20 cellular contexts compared by ENCODE assay signal in genomic region chr12:108341854-108342847, GRCh38. TPM values are rescaled to one million over a fixed set of nuclear protein-coding genes. Genes with fewer than 3 reads are reported as not detected.
DNase-seq lines count a peak whose midpoint lies in the region; ATAC-seq, FAIRE-seq and TF ChIP-seq lines count a peak whose summit lies in the region.
"Had no signal": no experiment of that assay in that cellular context is flagged by ENCODE, and none has a peak within 500 bp of the region (broad histone marks: within the 10 kb centered on the region; RNA-seq: fewer than 3 reads in every experiment).

No MANE protein-coding gene starts in this region.

- no peak for ATAC-seq in activated naive CD8-positive, alpha-beta T cell treated with anti-CD3 and anti-CD28 coated beads, Interleukin-2, amount 10 ng/mL, durations not matched to agents 7 days and 5 days (ENCODE audit: low read depth)
- no peak for ATAC-seq in activated naive CD8-positive, alpha-beta T cell treated with anti-CD3 and anti-CD28 coated beads, Interleukin-2, amount 50 U/mL, for 24 hours
- ATAC-seq in GM12878 (peak; percentile 18), gastroesophageal sphincter (no peak)
- ATAC-seq: PC-3 had no signal

- no peaks in the 10 kb centered on the region for H3K79me2 ChIP-seq in GM12878 (ENCODE audit: control insufficient read depth, insufficient read depth, low read length)

- TF ChIP-seq RAD21 in GM12878 (IDR thresholded peaks at IDR 0.05; ENCODE audit: insufficient read depth, low read depth, low read length) = no peak

- CTCF ChIA-PET in GM12878 (lab: Yijun Ruan, JAX) = no interaction called here

- intact Hi-C loops in GM12878 (cut with micrococcal nuclease; ENCODE audit: unreplicated experiment) (no loop called here), testis (cut with DNase I; ENCODE audit: low total_unique reads) (no loop called here)

- H3K27me3 ChIP-seq in GM12878 (replicated peaks in 1 of 2; ENCODE audit: control insufficient read depth in 2 of 2, insufficient read depth in 2 of 2, low read length in 1 of 2) (no peaks in the 10 kb centered on the region), testis (no peaks in the 10 kb centered on the region), gastroesophageal sphincter (peaks cover 22% of the 10 kb centered on the region)
- H3K27me3 ChIP-seq: MG63 had no signal

- peaks cover 36% of the 10 kb centered on the region for H3K27me3 Mint-ChIP-seq in activated naive CD8-positive, alpha-beta T cell treated with anti-CD3 and anti-CD28 coated beads, Interleukin-2, amount 10 ng/mL, durations not matched to agents 7 days and 5 days
- peaks cover 11% of the 10 kb centered on the region for H3K27me3 Mint-ChIP-seq in activated naive CD8-positive, alpha-beta T cell treated with anti-CD3 and anti-CD28 coated beads, Interleukin-2, amount 50 U/mL, for 24 hours
- H3K27me3 Mint-ChIP-seq in nephron progenitor cell (ENCODE audit: low read depth, poor library complexity) (no peaks in the 10 kb centered on the region), HFFc6 (ENCODE audit: insufficient read depth) (no peaks in the 10 kb centered on the region)

- H3K9me3 ChIP-seq in GM12878 (replicated peaks; ENCODE audit: control insufficient read depth, insufficient read depth, low read length) (peaks cover 3% of the 10 kb centered on the region; the same call in 2 of the 3 replicates), testis (no peaks in the 10 kb centered on the region), gastroesophageal sphincter (no peaks in the 10 kb centered on the region)
- H3K9me3 ChIP-seq: MG63 had no signal

- no peak overlapping the region for H2AFZ ChIP-seq in GM12878 (ENCODE audit: control insufficient read depth, low read depth, low read length)

- H4K20me1 ChIP-seq in GM12878 (ENCODE audit: control insufficient read depth, insufficient read depth) = no peaks in the 10 kb centered on the region

- FAIRE-seq in GM12878 (lab: Jason Lieb, UNC) = no peak
- FAIRE-seq: G401.6 had no signal

- in situ Hi-C loops in GM12878 (cut with MboI) = no loop called here

- H3K36me3 Mint-ChIP-seq in activated naive CD8-positive, alpha-beta T cell treated with anti-CD3 and anti-CD28 coated beads, Interleukin-2, amount 10 ng/mL, durations not matched to agents 7 days and 5 days = no peaks in the 10 kb centered on the region
- no peaks in the 10 kb centered on the region for H3K36me3 Mint-ChIP-seq in activated naive CD8-positive, alpha-beta T cell treated with anti-CD3 and anti-CD28 coated beads, Interleukin-2, amount 50 U/mL, for 24 hours (ENCODE audit: low read depth)
- H3K36me3 Mint-ChIP-seq in nephron progenitor cell (ENCODE audit: low read depth) (no peaks in the 10 kb centered on the region), HFFc6 (ENCODE audit: low read depth) (0 out of 2 replicates have a peak, but pooled peaks cover 5% of the 10 kb centered on the region)
- H3K36me3 Mint-ChIP-seq: CD4-positive, alpha-beta memory T cell had no signal

- BruUV-seq in GM12878 (replicated peaks; lab: Mats Ljungman, UMichigan) = no TSS peak

- no peaks in the 10 kb centered on the region for H3K4me1 Mint-ChIP-seq in activated naive CD8-positive, alpha-beta T cell treated with anti-CD3 and anti-CD28 coated beads, Interleukin-2, amount 10 ng/mL, durations not matched to agents 7 days and 5 days
- peaks cover 4% of the 10 kb centered on the region for H3K4me1 Mint-ChIP-seq in activated naive CD8-positive, alpha-beta T cell treated with anti-CD3 and anti-CD28 coated beads, Interleukin-2, amount 50 U/mL, for 24 hours
- H3K4me1 Mint-ChIP-seq in nephron progenitor cell (peaks cover 66% of the 10 kb centered on the region), HFFc6 (ENCODE audit: low read depth) (no peaks in the 10 kb centered on the region)

- WGBS in GM12878 (ENCODE audit: insufficient coverage, insufficient replicate concordance, low lambda C conversion rate, missing lambda C conversion rate) = 32% methylated on average over 8 of the region's 8 CpGs
- WGBS in testis, 2 donors = 75 to 80% methylated on average over 6 to 8 of the region's 8 CpGs
- 59 to 78% methylated on average over 4 to 5 of the region's 8 CpGs for WGBS in gastroesophageal sphincter (ENCODE audit: low coverage in 1 of 2), 2 donors

- no peak overlapping the region for H3K4me2 ChIP-seq in GM12878 (ENCODE audit: control insufficient read depth, insufficient read depth)

- POLR2A ChIA-PET in activated naive CD8-positive, alpha-beta T cell treated with anti-CD3 and anti-CD28 coated beads, Interleukin-2, amount 10 ng/mL, durations not matched to agents 7 days and 5 days (lab: Charles Lee) = no interaction called here
- POLR2A ChIA-PET in GM12878 (lab: Charles Lee) = interaction anchor here (0.7 kb wide), 1 partner anchor 253 kb away, joined by 3 read pairs; no protein-coding TSS in a partner anchor

- H3K4me1 ChIP-seq in GM12878 (ENCODE audit: control insufficient read depth, insufficient read depth, low read length) (peaks cover 22% of the 10 kb centered on the region), testis (peaks cover 8% of the 10 kb centered on the region), gastroesophageal sphincter (peaks cover 0 to 10% (median 0%) of the 10 kb centered on the region in 3 donors)

- no peaks in the 10 kb centered on the region for H3K9me3 Mint-ChIP-seq in activated naive CD8-positive, alpha-beta T cell treated with anti-CD3 and anti-CD28 coated beads, Interleukin-2, amount 10 ng/mL, durations not matched to agents 7 days and 5 days
- no peaks in the 10 kb centered on the region for H3K9me3 Mint-ChIP-seq in activated naive CD8-positive, alpha-beta T cell treated with anti-CD3 and anti-CD28 coated beads, Interleukin-2, amount 50 U/mL, for 24 hours
- H3K9me3 Mint-ChIP-seq in nephron progenitor cell = peaks cover 4% of the 10 kb centered on the region
- H3K9me3 Mint-ChIP-seq in HFFc6 = peaks cover 29% of the 10 kb centered on the region

- peak overlapping the region; percentile 51 for H3K27ac Mint-ChIP-seq in activated naive CD8-positive, alpha-beta T cell treated with anti-CD3 and anti-CD28 coated beads, Interleukin-2, amount 10 ng/mL, durations not matched to agents 7 days and 5 days
- no peak overlapping the region for H3K27ac Mint-ChIP-seq in activated naive CD8-positive, alpha-beta T cell treated with anti-CD3 and anti-CD28 coated beads, Interleukin-2, amount 50 U/mL, for 24 hours
- H3K27ac Mint-ChIP-seq in nephron progenitor cell (peak overlapping the region; percentile 80), HFFc6 (no peak overlapping the region)
- H3K27ac Mint-ChIP-seq: CD4-positive, alpha-beta memory T cell had no signal

- no peak for TF ChIP-seq EP300 in GM12878 (IDR thresholded peaks at IDR 0.05; ENCODE audit: borderline replicate concordance in 1 of 2, control insufficient read depth in 1 of 2, low read depth in 2 of 2, low read length in 2 of 2)
- TF ChIP-seq EP300 in gastroesophageal sphincter (IDR thresholded peaks at IDR 0.05) = no peak

- TF ChIP-seq CTCF in GM12878 (IDR thresholded peaks at IDR 0.05 in 2 of 3, conservative IDR thresholded peaks at IDR 0.05 in 1 of 3; ENCODE audit: control insufficient read depth in 2 of 3, extremely low read depth in 1 of 3, insufficient read depth in 1 of 3, low read depth in 3 of 3, low read length in 3 of 3) = no peak
- TF ChIP-seq CTCF in nephron progenitor cell (IDR thresholded peaks at IDR 0.05) = no peak
- TF ChIP-seq CTCF in testis (IDR thresholded peaks at IDR 0.05) = no peak
- no peak for TF ChIP-seq CTCF in gastroesophageal sphincter (IDR thresholded peaks at IDR 0.05)
- TF ChIP-seq CTCF in HFFc6 (IDR thresholded peaks at IDR 0.05) = no peak

- SMC1A ChIA-PET in GM12878 (lab: Charles Lee; ENCODE audit: uncharacterized antibody, unreplicated experiment) = no interaction called here

- no peaks in the 10 kb centered on the region for H3K36me3 ChIP-seq in GM12878 (ENCODE audit: control insufficient read depth in 2 of 2, insufficient read depth in 2 of 2, low read length in 1 of 2)
- no peaks in the 10 kb centered on the region for H3K36me3 ChIP-seq in testis (ENCODE audit: low read depth, missing control alignments)
- H3K36me3 ChIP-seq in gastroesophageal sphincter = no peaks in the 10 kb centered on the region
- H3K36me3 ChIP-seq: MG63 had no signal

- no peak overlapping the region for H3K4me3 ChIP-seq in GM12878
- no peak overlapping the region for H3K4me3 ChIP-seq in testis
- H3K4me3 ChIP-seq in gastroesophageal sphincter = no peak overlapping the region
- H3K4me3 ChIP-seq: MG63 had no signal

- H3K9ac ChIP-seq in GM12878 (ENCODE audit: control insufficient read depth, insufficient read depth, low read length) = no peak overlapping the region

- H3K4me3 Mint-ChIP-seq in activated naive CD8-positive, alpha-beta T cell treated with anti-CD3 and anti-CD28 coated beads, Interleukin-2, amount 10 ng/mL, durations not matched to agents 7 days and 5 days = no peak overlapping the region
- H3K4me3 Mint-ChIP-seq in activated naive CD8-positive, alpha-beta T cell treated with anti-CD3 and anti-CD28 coated beads, Interleukin-2, amount 50 U/mL, for 24 hours = no peak overlapping the region
- no peak overlapping the region for H3K4me3 Mint-ChIP-seq in nephron progenitor cell
- H3K4me3 Mint-ChIP-seq in HFFc6 = no peak overlapping the region
- H3K4me3 Mint-ChIP-seq: CD4-positive, alpha-beta memory T cell had no signal

- DNase-seq in activated naive CD8-positive, alpha-beta T cell treated with anti-CD3 and anti-CD28 coated beads, Interleukin-2, amount 10 ng/mL, durations not matched to agents 7 days and 5 days = no peak
- DNase-seq in activated naive CD8-positive, alpha-beta T cell treated with anti-CD3 and anti-CD28 coated beads, Interleukin-2, amount 50 U/mL, for 24 hours = no peak
- DNase-seq in GM12878 (ENCODE audit: low read depth, low spot score) (no peak), nephron progenitor cell (no peak), testis (no peak), DMS114 treated with DMSO at 0.1 percent for 48 hours (lab: John Stamatoyannopoulos, UW; ENCODE audit: unreplicated experiment) (no peak), HFFc6 (no peak)
- DNase-seq: 8988T; Calu3; CD4-positive, alpha-beta memory T cell; DND-41; GOT3; Karpas-422; NCI-H1092 treated with DMSO at 0.1 percent for 48 hours; NCI-H2081 treated with DMSO at 0.1 percent for 48 hours; NCI-H510A; PC-3 had no signal

- no peak for TF ChIP-seq POLR2A in GM12878 (IDR thresholded peaks at IDR 0.05; ENCODE audit: low read depth, low read length)
- TF ChIP-seq POLR2A in testis (IDR thresholded peaks at IDR 0.05) = no peak
- TF ChIP-seq POLR2A in gastroesophageal sphincter (IDR thresholded peaks at IDR 0.05) = no peak

- no peak overlapping the region for H3K27ac ChIP-seq in GM12878 (ENCODE audit: control insufficient read depth, insufficient read depth)
- peak overlapping the region; percentile 5 to 63 for H3K27ac ChIP-seq in testis
- H3K27ac ChIP-seq in gastroesophageal sphincter = peak overlapping the region in 1 of 4 donors; percentile 24

- RAD21 ChIA-PET in GM12878 (lab: Charles Lee; ENCODE audit: unreplicated experiment) = interaction anchor here (1.3 kb wide), 1 partner anchor 8 kb away, joined by 3 read pairs; no protein-coding TSS in a partner anchor

RNA-seq across cellular contexts. Expression of gene CMKLR1, which starts 3.0 kb away (rescaled TPM):
- total RNA-seq in activated naive CD8-positive, alpha-beta T cell treated with anti-CD3 and anti-CD28 coated beads, Interleukin-2, amount 10 ng/mL, durations not matched to agents 7 days and 5 days = 1 to 10 TPM in 1 of 2 experiments, under 1 TPM in 1; 0.82 to 1.0 TPM
- 23.1 and 24.6 TPM in 2 replicates for total RNA-seq in GM12878 (2013; cell fraction: nucleolus; rRNA removed)
- total RNA-seq in GM12878 (2014; rRNA removed) (27.8 and 30.1 TPM in 2 replicates), GM12878 (2014; rRNA removed; fragmentation: Illumina TruSeq; extraction: Trizol) (26.2 and 28.0 TPM in 2 replicates), GM12878 (2021) (52.3 and 53.2 TPM in 2 replicates), testis (1 to 10 TPM; 2.4 to 4.8 TPM), gastroesophageal sphincter (10 to 100 TPM in 3 of 4 donors, 1 to 10 TPM in 1; 9.7 to 25.4 (median 13.0) TPM)
- 23.8 TPM for polyA plus RNA-seq in GM12878 (2011; ENCODE audit: low read depth)
- polyA plus RNA-seq in GM12878 (2011; rRNA removed) (31.8 and 41.5 TPM in 2 replicates), GM12878 (2014; fragmentation: Illumina TruSeq; extraction: Trizol) (43.6 and 61.3 TPM in 2 replicates), GM12878 (2014; fragmentation: Nextera tagmentation; extraction: Ambion mirVana) (10 to 100 TPM; 13.8 to 17.4 TPM), GM12878 (2014; rRNA removed) (19.3 and 21.3 TPM in 2 replicates), GM12878 (2016; fragmentation: Nextera tagmentation; extraction: Ambion mirVana) (10 to 100 TPM; 25.1 to 26.2 TPM), testis (ENCODE audit: insufficient read depth, low read depth, low replicate concordance) (9.5 TPM)
- polyA plus RNA-seq in GM12878 (2011; cell fraction: cytosol; rRNA removed) = 28.7 and 39.8 TPM in 2 replicates
- polyA plus RNA-seq in GM12878 (2011; cell fraction: nucleus; rRNA removed) = 21.0 and 27.4 TPM in 2 replicates
- 12.8 and 13.5 TPM in 2 replicates for polyA plus RNA-seq in GM12878 (2012)
- polyA minus RNA-seq in GM12878 (2011; rRNA and poly(A)+ RNA removed) = 89.3 and 134 TPM in 2 replicates
- polyA minus RNA-seq in GM12878 (2011; cell fraction: cytosol; rRNA and poly(A)+ RNA removed) = 9.1 and 9.9 TPM in 2 replicates
- 7.6 and 11.5 TPM in 2 replicates for polyA minus RNA-seq in GM12878 (2011; cell fraction: nucleus; rRNA and poly(A)+ RNA removed)
- not detected for total RNA-seq in HFFc6 (2021; fragmentation: NEBNext Ultra II Directional; extraction: Animal tissue kit (Norgen Biotek cat#: 25700))
- total RNA-seq: Calu3, PC-3 had no signal

Comparison
In these comparisons a context has a peak if more than half of its experiments do, and no peak if none do; other contexts are left out.
1. H3K27ac Mint-ChIP-seq: peak in activated naive CD8-positive, alpha-beta T cell treated with anti-CD3 and anti-CD28 coated beads, Interleukin-2, amount 10 ng/mL, durations not matched to agents 7 days and 5 days (single experiment) and nephron progenitor cell (single experiment); none in activated naive CD8-positive, alpha-beta T cell treated with anti-CD3 and anti-CD28 coated beads, Interleukin-2, amount 50 U/mL, for 24 hours (single experiment) and HFFc6 (single experiment).